10 cellular contexts compared by ENCODE assay signal in the genomic region with DNA sequence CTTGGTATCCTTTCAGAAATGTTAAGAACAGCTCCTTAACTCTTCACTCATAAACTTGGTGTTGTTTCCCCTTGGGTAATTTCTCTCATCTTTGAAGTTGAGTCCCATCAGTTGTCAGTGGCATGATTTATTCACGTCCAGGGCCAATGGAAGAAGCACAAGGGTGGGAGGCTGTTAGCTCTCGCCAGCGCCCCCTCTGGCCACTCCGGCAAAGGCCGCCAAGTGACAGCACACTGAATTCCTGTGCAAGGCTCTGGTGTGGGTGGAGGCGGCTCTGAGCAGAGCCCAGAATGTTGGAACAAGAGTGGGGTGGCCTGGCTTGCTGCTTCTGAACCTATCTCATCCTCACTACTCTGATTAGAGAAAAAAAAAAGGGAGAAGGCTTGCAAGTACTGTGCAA. TPM values are rescaled to one million over a fixed set of nuclear protein-coding genes. Genes with fewer than 3 reads are reported as not detected.
A peak's percentile ranks its signal among the peaks of the same experiment; 100 is the strongest.
DNase-seq lines count a peak whose midpoint lies in the region; ATAC-seq, FAIRE-seq and TF ChIP-seq lines count a peak whose summit lies in the region.
"Had no signal": no experiment of that assay in that cellular context is flagged by ENCODE, and none has a peak within 500 bp of the region (broad histone marks: within the 10 kb centered on the region; RNA-seq: fewer than 3 reads in every experiment).

No MANE protein-coding gene starts in this region.

- no peaks in the 10 kb centered on the region for H3K9me1 ChIP-seq in endothelial cell of umbilical vein (replicated peaks; ENCODE audit: control insufficient read depth, extremely low read depth, insufficient read depth, low read length)

- peaks cover 12% of the 10 kb centered on the region for H3K4me1 ChIP-seq in endothelial cell of umbilical vein (ENCODE audit: control insufficient read depth, extremely low read depth, insufficient read depth, low read length)

- DNase-seq in DMS 273 (lab: John Stamatoyannopoulos, UW; ENCODE audit: unreplicated experiment) = peak; percentile 32
- no peak for DNase-seq in DMS 273 treated with DMSO at 0.1 percent for 48 hours (lab: John Stamatoyannopoulos, UW)
- peak; percentile 30 for DNase-seq in NB4 (ENCODE audit: low read depth)
- DNase-seq in endothelial cell of umbilical vein (ENCODE audit: low read depth, low spot score) = no peak
- peak; percentile 93 for DNase-seq in posterior vena cava (ENCODE audit: low spot score)
- DNase-seq in DMS114 treated with DMSO at 0.1 percent for 48 hours (lab: John Stamatoyannopoulos, UW; ENCODE audit: unreplicated experiment) = no peak
- DNase-seq in middle frontal gyrus (ENCODE audit: extremely low spot score, low spot score) = no peak
- DNase-seq in left colon = no peak
- DNase-seq: esophagus squamous epithelium had no signal

- no peaks in the 10 kb centered on the region for H3K36me3 ChIP-seq in endothelial cell of umbilical vein (ENCODE audit: control insufficient read depth in 2 of 2, extremely low read depth in 1 of 2, insufficient read depth in 2 of 2, low read length in 2 of 2)
- H3K36me3 ChIP-seq: esophagus squamous epithelium had no signal

- H3K27me3 ChIP-seq in endothelial cell of umbilical vein (ENCODE audit: control insufficient read depth in 2 of 2, insufficient read depth in 2 of 2, low read length in 2 of 2) = no peaks in the 10 kb centered on the region
- H3K27me3 ChIP-seq: esophagus squamous epithelium had no signal

- no peaks in the 10 kb centered on the region for H4K20me1 ChIP-seq in endothelial cell of umbilical vein (replicated peaks; ENCODE audit: control insufficient read depth, extremely low read depth, insufficient read depth, low read length)

- no peak overlapping the region for H3K4me3 ChIP-seq in NB4 (ENCODE audit: low read depth, low read length)
- H3K4me3 ChIP-seq in endothelial cell of umbilical vein (replicated peaks in 1 of 3; ENCODE audit: insufficient read depth in 1 of 3, low read depth in 1 of 3, low read length in 3 of 3) = no peak overlapping the region
- H3K4me3 ChIP-seq: esophagus squamous epithelium had no signal

- H3K4me2 ChIP-seq in endothelial cell of umbilical vein (ENCODE audit: insufficient read depth, low read length) = no peak overlapping the region

- H3K9me3 ChIP-seq in endothelial cell of umbilical vein (replicated peaks; ENCODE audit: control insufficient read depth, insufficient read depth, low read length) = no peaks in the 10 kb centered on the region
- H3K9me3 ChIP-seq: esophagus squamous epithelium had no signal

- no peaks in the 10 kb centered on the region for H3K79me2 ChIP-seq in endothelial cell of umbilical vein (ENCODE audit: control insufficient read depth, insufficient read depth, low read length)

- TF ChIP-seq CTCF in NB4 (IDR thresholded peaks at IDR 0.05; ENCODE audit: low read depth, low read length) (peak; percentile 56), endothelial cell of umbilical vein (IDR thresholded peaks at IDR 0.05; ENCODE audit: extremely low read depth in 1 of 2, insufficient read depth in 1 of 2, low read depth in 1 of 2, low read length in 2 of 2) (peak; percentile 47 to 51)

- intact Hi-C loops in endothelial cell of umbilical vein (cut with micrococcal nuclease) = no loop called here
- intact Hi-C loops in posterior vena cava (cut with DNase I) = no loop called here
- intact Hi-C loops in left colon (cut with DNase I, micrococcal nuclease) = no loop called here

- POLR2A ChIA-PET in endothelial cell of umbilical vein (lab: Charles Lee) = no interaction called here

- no peak overlapping the region for H2AFZ ChIP-seq in endothelial cell of umbilical vein (ENCODE audit: low read depth, low read length)

- CTCF ChIA-PET in endothelial cell of umbilical vein (lab: Charles Lee) = interaction anchor here (0.8 to 2.0 kb wide), 10 partner anchors 11 to 118 kb away, joined by 3 to 7 read pairs (median 4); no protein-coding TSS in a partner anchor

- H3K9ac ChIP-seq in endothelial cell of umbilical vein (replicated peaks; ENCODE audit: extremely low read depth, insufficient read depth, low read length) = no peak overlapping the region

- TF ChIP-seq POLR2A in NB4 (IDR thresholded peaks at IDR 0.05; ENCODE audit: extremely low read depth, insufficient read length) (no peak), endothelial cell of umbilical vein (IDR thresholded peaks at IDR 0.05; ENCODE audit: low read depth, low read length) (no peak)

- ATAC-seq in left colon = no peak

- dilution Hi-C loops in endothelial cell of umbilical vein (cut with MboI; ENCODE audit: extremely low pct_ligation_motif_present, low sequenced_read_pairs) = no loop called here

- no TSS peak for BruUV-seq in endothelial cell of umbilical vein (replicated peaks; lab: Mats Ljungman, UMichigan)

- FAIRE-seq in endothelial cell of umbilical vein (lab: Jason Lieb, UNC) = no peak
- FAIRE-seq: A204.1 had no signal

- H3K27ac ChIP-seq in endothelial cell of umbilical vein (ENCODE audit: insufficient read depth, low read depth, low read length) = no peak overlapping the region
- H3K27ac ChIP-seq: esophagus squamous epithelium had no signal

TF ChIP-seq in endothelial cell of umbilical vein, 7 proteins besides CTCF, POLR2A, EP300 and RAD21:
- no peak for TF ChIP-seq JUN (IDR thresholded peaks at IDR 0.05; ENCODE audit: borderline replicate concordance, insufficient read depth, insufficient read length, low read depth)
- no peak for TF ChIP-seq MYC (IDR thresholded peaks at IDR 0.05; ENCODE audit: low read depth, low read length)
- TF ChIP-seq MAX (IDR thresholded peaks at IDR 0.05; ENCODE audit: insufficient read depth, insufficient read length) = no peak
- no peak for TF ChIP-seq FOS (IDR thresholded peaks at IDR 0.05; ENCODE audit: borderline replicate concordance, insufficient read depth, low read length)
- no peak for TF ChIP-seq GATA2 (IDR thresholded peaks at IDR 0.05; ENCODE audit: insufficient read depth, insufficient read length, low read depth, low read length)
- no peak for TF ChIP-seq EZH2 (IDR thresholded peaks at IDR 0.05; ENCODE audit: borderline replicate concordance, low read depth, low read length, severe bottlenecking)
- no peak for TF ChIP-seq POLR2AphosphoS5 (IDR thresholded peaks at IDR 0.05; ENCODE audit: insufficient read depth, low read depth, low read length)

RNA-seq across cellular contexts. Expression of gene MEDAG, which starts 13.1 kb away (rescaled TPM):
- total RNA-seq in endothelial cell of umbilical vein (27.2 and 30.2 TPM in 2 replicates), posterior vena cava (100 to 1,000 TPM; 151 to 172 TPM), left colon (1 to 10 TPM; 2.3 to 3.9 TPM)
- polyA plus RNA-seq in endothelial cell of umbilical vein = 23.8 and 27.2 TPM in 2 replicates
- polyA plus RNA-seq in endothelial cell of umbilical vein (2011; cell fraction: cytosol; rRNA removed) = 30.8 and 32.6 TPM in 2 replicates
- polyA plus RNA-seq in endothelial cell of umbilical vein (2011; cell fraction: nucleus; rRNA removed) = 31.0 and 31.2 TPM in 2 replicates
- polyA plus RNA-seq in endothelial cell of umbilical vein (2012) = 54.9 and 80.5 TPM in 2 replicates
- 20.8 and 21.5 TPM in 2 replicates for polyA minus RNA-seq in endothelial cell of umbilical vein
- not detected for polyA minus RNA-seq in endothelial cell of umbilical vein (2011; cell fraction: cytosol; rRNA and poly(A)+ RNA removed)
- polyA minus RNA-seq in endothelial cell of umbilical vein (2011; cell fraction: nucleus; rRNA and poly(A)+ RNA removed) = 14.2 and 14.3 TPM in 2 replicates

RNA-seq across cellular contexts. Expression of gene TEX26, which starts 39.5 kb away (rescaled TPM):
- not detected in 2 replicates for total RNA-seq in endothelial cell of umbilical vein
- polyA plus RNA-seq in endothelial cell of umbilical vein = not detected in 2 replicates
- polyA plus RNA-seq in endothelial cell of umbilical vein (2011; cell fraction: cytosol; rRNA removed) = not detected in 2 replicates
- not detected in 2 replicates for polyA plus RNA-seq in endothelial cell of umbilical vein (2011; cell fraction: nucleus; rRNA removed)
- not detected in 2 replicates for polyA plus RNA-seq in endothelial cell of umbilical vein (2012)
- not detected in 2 replicates for polyA minus RNA-seq in endothelial cell of umbilical vein
- polyA minus RNA-seq in endothelial cell of umbilical vein (2011; cell fraction: cytosol; rRNA and poly(A)+ RNA removed) = not detected
- not detected in 2 replicates for polyA minus RNA-seq in endothelial cell of umbilical vein (2011; cell fraction: nucleus; rRNA and poly(A)+ RNA removed)
- total RNA-seq in posterior vena cava = under 1 TPM; 0.38 to 0.56 TPM
- not detected for total RNA-seq in left colon
- total RNA-seq: esophagus squamous epithelium had no signal

Comparison
In these comparisons a context has a peak if more than half of its experiments do, and no peak if none do; other contexts are left out.
1. DNase-seq: peak in DMS 273 (single experiment), NB4 (single experiment) and posterior vena cava (single experiment); none in DMS 273 treated with DMSO at 0.1 percent for 48 hours (single experiment), endothelial cell of umbilical vein (single experiment), DMS114 treated with DMSO at 0.1 percent for 48 hours (single experiment), middle frontal gyrus (single experiment) and left colon (0 of 2).